ENCODE assay signal across 9 cellular contexts in the genomic region with DNA sequence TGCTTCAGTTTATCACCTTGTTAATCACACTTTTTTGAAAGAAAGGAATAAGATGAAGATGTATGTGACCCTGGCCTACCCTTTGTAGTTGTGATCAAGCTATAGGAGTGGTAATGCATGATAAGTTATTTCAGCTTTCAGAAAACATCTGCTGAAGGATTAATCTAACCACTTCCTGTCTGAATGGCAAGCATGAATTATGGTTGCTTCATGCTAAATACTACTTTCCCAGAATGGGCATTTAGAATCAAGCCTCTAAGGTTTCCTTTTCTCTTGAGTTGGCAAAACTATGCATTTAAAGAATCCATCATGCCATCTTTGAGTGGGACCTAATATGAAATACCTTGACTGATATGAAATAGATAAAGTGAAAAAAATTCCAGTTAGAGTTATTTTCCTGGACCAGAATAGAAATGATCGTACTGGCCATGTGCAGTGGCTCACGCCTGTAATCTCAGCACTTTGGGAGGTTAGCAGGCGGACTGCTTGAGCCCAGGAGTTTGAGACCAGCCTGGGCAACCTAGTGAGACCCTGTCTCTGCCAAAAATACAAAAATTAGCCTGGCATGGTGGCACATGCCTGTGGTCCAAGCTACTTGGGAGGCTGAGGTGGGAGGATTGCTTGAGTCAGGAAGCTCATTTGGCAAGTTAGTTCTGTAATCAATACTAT. TPM values are rescaled to one million over a fixed set of nuclear protein-coding genes. Genes with fewer than 3 reads are reported as not detected.
DNase-seq lines count a peak whose midpoint lies in the region; ATAC-seq lines count a peak whose summit lies in the region.
"Had no signal": no experiment of that assay in that cellular context is flagged by ENCODE, and none has a peak within 500 bp of the region (broad histone marks: within the 10 kb centered on the region; RNA-seq: fewer than 3 reads in every experiment).

No MANE protein-coding gene starts in this region.

- WGBS in trophoblast cell (ENCODE audit: extremely low coverage, insufficient coverage, insufficient read length): no CpG with 5 or more reads among the region's 3 CpGs

- H2BK5ac ChIP-seq in trophoblast cell (ENCODE audit: low read depth, low read length, poor library complexity): no peak overlapping the region

- H2BK120ac ChIP-seq in trophoblast cell (ENCODE audit: insufficient read depth, low read length, poor library complexity): no peak overlapping the region

- no peak overlapping the region for H2AK5ac ChIP-seq in trophoblast cell (ENCODE audit: low read length)

- H3K18ac ChIP-seq in trophoblast cell (ENCODE audit: low read length): no peak overlapping the region

- H3K36me3 ChIP-seq in trophoblast cell (ENCODE audit: control insufficient read depth in 1 of 2, insufficient read depth in 2 of 2, low read length in 2 of 2): peaks cover 10 to 11% of the 10 kb centered on the region in 2 experiments

- ATAC-seq in GM18858 (IDR thresholded peaks at IDR 0.05; ENCODE audit: unreplicated experiment): peak; percentile 23
- peak; percentile 29 for ATAC-seq in HG03565 (IDR thresholded peaks at IDR 0.05; ENCODE audit: unreplicated experiment)
- no peak for ATAC-seq in stimulated activated effector memory CD8-positive, alpha-beta T cell treated with anti-CD3 and anti-CD28 coated beads, Interleukin-12 subunit alpha, Interleukin-12 subunit beta, amount 100 ng/mL, for 72 hours
- ATAC-seq in activated CD4-positive, CD25-positive, alpha-beta regulatory T cell treated with anti-CD3 and anti-CD28 coated beads, Interleukin-2, amount 50 U/mL, for 24 hours: no peak

- no peak overlapping the region for H3K4me2 ChIP-seq in trophoblast cell (ENCODE audit: low read length)

- no peaks in the 10 kb centered on the region for H3K79me2 ChIP-seq in trophoblast cell (ENCODE audit: control insufficient read depth, insufficient read depth, low read length, poor library complexity)

- no peak overlapping the region for H4K91ac ChIP-seq in trophoblast cell (ENCODE audit: low read depth, low read length)

- no peak overlapping the region for H3K27ac Mint-ChIP-seq in stimulated activated effector memory CD8-positive, alpha-beta T cell treated with anti-CD3 and anti-CD28 coated beads, Interleukin-12 subunit alpha, Interleukin-12 subunit beta, amount 100 ng/mL, for 72 hours

- H3K36me3 Mint-ChIP-seq in stimulated activated effector memory CD8-positive, alpha-beta T cell treated with anti-CD3 and anti-CD28 coated beads, Interleukin-12 subunit alpha, Interleukin-12 subunit beta, amount 100 ng/mL, for 72 hours: no peaks in the 10 kb centered on the region

- H4K8ac ChIP-seq in trophoblast cell (ENCODE audit: low read depth, low read length): no peak overlapping the region

- H4K12ac ChIP-seq in trophoblast cell (ENCODE audit: low read depth, low read length): no peak overlapping the region

- no peak overlapping the region for H2AFZ ChIP-seq in trophoblast cell (ENCODE audit: insufficient read depth, low read length, poor library complexity)

- H3K27me3 ChIP-seq in trophoblast cell (ENCODE audit: insufficient read depth, low read length): no peaks in the 10 kb centered on the region

- no peaks in the 10 kb centered on the region for H3K4me1 ChIP-seq in trophoblast cell (ENCODE audit: control insufficient read depth in 1 of 2, insufficient read depth in 2 of 2, low read length in 2 of 2)

- H3K4me3 Mint-ChIP-seq in stimulated activated effector memory CD8-positive, alpha-beta T cell treated with anti-CD3 and anti-CD28 coated beads, Interleukin-12 subunit alpha, Interleukin-12 subunit beta, amount 100 ng/mL, for 72 hours: no peak overlapping the region

- H3K23ac ChIP-seq in trophoblast cell (ENCODE audit: low read length): no peak overlapping the region

- no peak overlapping the region for H3K9ac ChIP-seq in trophoblast cell (ENCODE audit: low read length)

- H3K9me3 ChIP-seq in trophoblast cell (ENCODE audit: insufficient read depth, low read depth, low read length): no peaks in the 10 kb centered on the region

- H3K79me1 ChIP-seq in trophoblast cell (ENCODE audit: low read length): no peaks in the 10 kb centered on the region

- H3K27ac ChIP-seq in trophoblast cell (ENCODE audit: low read depth, low read length): no peak overlapping the region

- peak; percentile 23 for DNase-seq in SKM-1 (lab: John Stamatoyannopoulos, UW; ENCODE audit: unreplicated experiment)
- DNase-seq in foreskin melanocyte: peak; percentile 29
- DNase-seq in stimulated activated effector memory CD8-positive, alpha-beta T cell treated with anti-CD3 and anti-CD28 coated beads, Interleukin-12 subunit alpha, Interleukin-12 subunit beta, amount 100 ng/mL, for 72 hours (ENCODE audit: low spot score in 2 of 2): no peak
- no peak for DNase-seq in SK-N-DZ (ENCODE audit: low spot score)
- no peak for DNase-seq in trophoblast cell
- DNase-seq: activated gamma-delta T cell treated with Interleukin-2 at 50 U/mL for 16 hours had no signal

- no peak overlapping the region for H3K4ac ChIP-seq in trophoblast cell (ENCODE audit: low read depth, low read length)

- no peaks in the 10 kb centered on the region for H3K4me1 Mint-ChIP-seq in stimulated activated effector memory CD8-positive, alpha-beta T cell treated with anti-CD3 and anti-CD28 coated beads, Interleukin-12 subunit alpha, Interleukin-12 subunit beta, amount 100 ng/mL, for 72 hours

- no peak overlapping the region for H3K14ac ChIP-seq in trophoblast cell (ENCODE audit: low read length)

- H3K9me3 Mint-ChIP-seq in stimulated activated effector memory CD8-positive, alpha-beta T cell treated with anti-CD3 and anti-CD28 coated beads, Interleukin-12 subunit alpha, Interleukin-12 subunit beta, amount 100 ng/mL, for 72 hours: no peaks in the 10 kb centered on the region

- H2BK12ac ChIP-seq in trophoblast cell (ENCODE audit: low read length): no peak overlapping the region

- no peak overlapping the region for H3K4me3 ChIP-seq in trophoblast cell (ENCODE audit: low read depth, low read length)

RNA-seq across cellular contexts. Expression of gene ANXA3, which starts 59.1 kb away (rescaled TPM):
- polyA plus RNA-seq in SK-N-DZ (2014; cell fraction: cytosol; rRNA removed): not detected in 2 replicates
- polyA plus RNA-seq in SK-N-DZ (2014; cell fraction: nucleus; rRNA removed): 1.0 TPM in 1 of 2 replicates, not detected in the other
- polyA plus RNA-seq in trophoblast cell (2013): 245 and 254 TPM in 2 replicates

Comparison
In these comparisons a context has a peak if more than half of its experiments do, and no peak if none do; other contexts are left out.
1. ATAC-seq: peak in GM18858 (single experiment) and HG03565 (single experiment); none in stimulated activated effector memory CD8-positive, alpha-beta T cell treated with anti-CD3 and anti-CD28 coated beads, Interleukin-12 subunit alpha, Interleukin-12 subunit beta, amount 100 ng/mL, for 72 hours (single experiment) and activated CD4-positive, CD25-positive, alpha-beta regulatory T cell treated with anti-CD3 and anti-CD28 coated beads, Interleukin-2, amount 50 U/mL, for 24 hours (0 of 2).
2. DNase-seq: peak in SKM-1 (single experiment) and foreskin melanocyte (single experiment); none in stimulated activated effector memory CD8-positive, alpha-beta T cell treated with anti-CD3 and anti-CD28 coated beads, Interleukin-12 subunit alpha, Interleukin-12 subunit beta, amount 100 ng/mL, for 72 hours (0 of 2), SK-N-DZ (single experiment) and trophoblast cell (0 of 2).